30 cellular contexts compared by ENCODE assay signal in genomic region chr2:199452991-199453379, GRCh38. TPM values are rescaled to one million over a fixed set of nuclear protein-coding genes. Genes with fewer than 3 reads are reported as not detected.
"Had no signal": no experiment of that assay in that cellular context is flagged by ENCODE, and none has a peak within 500 bp of the region (broad histone marks: within the 10 kb centered on the region; RNA-seq: fewer than 3 reads in every experiment).

No MANE protein-coding gene starts in this region.

- H2AFZ ChIP-seq: hepatocyte had no signal

- H3K4me1 Mint-ChIP-seq: T-helper 17 cell had no signal

- H3K9me3 Mint-ChIP-seq: activated CD4-positive, alpha-beta memory T cell treated with anti-CD3 and anti-CD28 coated beads for 36 hours; activated CD4-positive, alpha-beta T cell treated with anti-CD3 and anti-CD28 coated beads, Interleukin-2, amount 10 ng/mL, durations not matched to agents 24 days and 14 days; activated naive CD4-positive, alpha-beta T cell treated with anti-CD3 and anti-CD28 coated beads, Interleukin-2, amount 10 ng/mL, durations not matched to agents 7 days and 5 days; activated naive CD8-positive, alpha-beta T cell treated with anti-CD3 and anti-CD28 coated beads, Interleukin-2, amount 10 ng/mL, durations not matched to agents 7 days and 5 days; activated T-cell treated with anti-CD3 and anti-CD28 coated beads, Interleukin-2, amount 50 U/mL, for 24 hours; nephron progenitor cell; stimulated activated memory B cell treated with anti-CD40 and anti-IgM and Interleukin-4, amounts not matched to agents 10 μg/mL and 1 μg/mL and 100 μg/mL, for 72 hours had no signal

- H3K27ac Mint-ChIP-seq: activated CD4-positive, alpha-beta memory T cell treated with anti-CD3 and anti-CD28 coated beads for 36 hours; activated CD4-positive, alpha-beta T cell treated with anti-CD3 and anti-CD28 coated beads, Interleukin-2, amount 10 ng/mL, durations not matched to agents 24 days and 14 days; activated naive CD4-positive, alpha-beta T cell treated with anti-CD3 and anti-CD28 coated beads, Interleukin-2, amount 10 ng/mL, durations not matched to agents 7 days and 5 days; activated naive CD8-positive, alpha-beta T cell treated with anti-CD3 and anti-CD28 coated beads, Interleukin-2, amount 10 ng/mL, durations not matched to agents 7 days and 5 days; activated T-cell treated with anti-CD3 and anti-CD28 coated beads, Interleukin-2, amount 50 U/mL, for 24 hours; naive B cell; nephron progenitor cell; stimulated activated memory B cell treated with anti-CD40 and anti-IgM and Interleukin-4, amounts not matched to agents 10 μg/mL and 1 μg/mL and 100 μg/mL, for 72 hours; T-helper 17 cell had no signal

- H3K27me3 ChIP-seq: ascending aorta, brain microvascular endothelial cell, vagina had no signal

- H3K36me3 Mint-ChIP-seq: activated CD4-positive, alpha-beta memory T cell treated with anti-CD3 and anti-CD28 coated beads for 36 hours; activated naive CD8-positive, alpha-beta T cell treated with anti-CD3 and anti-CD28 coated beads, Interleukin-2, amount 10 ng/mL, durations not matched to agents 7 days and 5 days; naive B cell; stimulated activated memory B cell treated with anti-CD40 and anti-IgM and Interleukin-4, amounts not matched to agents 10 μg/mL and 1 μg/mL and 100 μg/mL, for 72 hours had no signal

- H3K27ac ChIP-seq: ascending aorta, brain microvascular endothelial cell, esophagus muscularis mucosa, hepatocyte, left ventricle myocardium inferior, pancreas, psoas muscle, sigmoid colon, stomach, thyroid gland, upper lobe of left lung, vagina had no signal

- H3K36me3 ChIP-seq: ascending aorta, brain microvascular endothelial cell, esophagus muscularis mucosa, left ventricle myocardium inferior, pancreas, sigmoid colon, stomach, thyroid gland, upper lobe of left lung, vagina had no signal

- H3K4me3 ChIP-seq: ascending aorta, esophagus muscularis mucosa, hepatocyte, left ventricle myocardium inferior, pancreas, psoas muscle, sigmoid colon, stomach, thyroid gland, upper lobe of left lung, vagina had no signal

- H3K4me2 ChIP-seq: hepatocyte had no signal

- H3K9me3 ChIP-seq: ascending aorta, esophagus muscularis mucosa, left ventricle myocardium inferior, pancreas, psoas muscle, sigmoid colon, stomach, thyroid gland, upper lobe of left lung, vagina had no signal

- DNase-seq: activated CD4-positive, alpha-beta memory T cell treated with anti-CD3 and anti-CD28 coated beads for 36 hours; activated CD4-positive, alpha-beta T cell treated with anti-CD3 and anti-CD28 coated beads, Interleukin-2, amount 10 ng/mL, durations not matched to agents 24 days and 14 days; activated CD4-positive, CD25-positive, alpha-beta regulatory T cell treated with anti-CD3 and anti-CD28 coated beads, Interleukin-2, amount 50 U/mL, for 72 hours; activated CD8-positive, alpha-beta memory T cell treated with anti-CD3 and anti-CD28 coated beads, Interleukin-2, amount 50 U/mL, for 48 hours; activated gamma-delta T cell; activated naive CD4-positive, alpha-beta T cell treated with anti-CD3 and anti-CD28 coated beads, Interleukin-2, amount 10 ng/mL, durations not matched to agents 7 days and 5 days; activated naive CD8-positive, alpha-beta T cell treated with anti-CD3 and anti-CD28 coated beads, Interleukin-2, amount 10 ng/mL, durations not matched to agents 7 days and 5 days; activated T-cell treated with anti-CD3 and anti-CD28 coated beads, Interleukin-2, amount 50 U/mL, for 24 hours; brain microvascular endothelial cell; glutamatergic neuron; islet precursor cell; left ventricle myocardium inferior; naive B cell; nephron progenitor cell; pancreas; psoas muscle; sigmoid colon; small intestine; stimulated activated CD4-positive, alpha-beta T cell treated with anti-CD3 and anti-CD28 coated beads, Interleukin-1b, Interleukin-23, amount 100 ng/mL, for 48 hours; stimulated activated CD4-positive, alpha-beta T cell treated with anti-CD3 and anti-CD28 coated beads, Interleukin-4, amount 100 ng/mL, for 4 hours; stimulated activated CD8-positive, alpha-beta memory T cell treated with anti-CD3 and anti-CD28 coated beads, Interleukin-4, amount 100 ng/mL, for 48 hours; stomach; T-helper 17 cell; thyroid gland; upper lobe of left lung had no signal

- ATAC-seq: pancreas; psoas muscle; stimulated activated memory B cell treated with anti-CD40 and anti-IgM and Interleukin-4, amounts not matched to agents 10 μg/mL and 1 μg/mL and 100 μg/mL, for 72 hours; T-helper 17 cell had no signal

- H3K4me3 Mint-ChIP-seq: activated CD4-positive, alpha-beta memory T cell treated with anti-CD3 and anti-CD28 coated beads for 36 hours; activated CD4-positive, alpha-beta T cell treated with anti-CD3 and anti-CD28 coated beads, Interleukin-2, amount 10 ng/mL, durations not matched to agents 24 days and 14 days; activated naive CD4-positive, alpha-beta T cell treated with anti-CD3 and anti-CD28 coated beads, Interleukin-2, amount 10 ng/mL, durations not matched to agents 7 days and 5 days; activated naive CD8-positive, alpha-beta T cell treated with anti-CD3 and anti-CD28 coated beads, Interleukin-2, amount 10 ng/mL, durations not matched to agents 7 days and 5 days; activated T-cell treated with anti-CD3 and anti-CD28 coated beads, Interleukin-2, amount 50 U/mL, for 24 hours; naive B cell; stimulated activated memory B cell treated with anti-CD40 and anti-IgM and Interleukin-4, amounts not matched to agents 10 μg/mL and 1 μg/mL and 100 μg/mL, for 72 hours; T-helper 17 cell had no signal

RNA-seq across cellular contexts. Expression of gene SATB2, which starts 4.8 kb away (rescaled TPM):
- total RNA-seq: activated CD4-positive, alpha-beta T cell treated with anti-CD3 and anti-CD28 coated beads, Interleukin-2, amount 10 ng/mL, durations not matched to agents 24 days and 14 days had no signal
